1 cellular context compared by ENCODE assay signal in the genomic region with DNA sequence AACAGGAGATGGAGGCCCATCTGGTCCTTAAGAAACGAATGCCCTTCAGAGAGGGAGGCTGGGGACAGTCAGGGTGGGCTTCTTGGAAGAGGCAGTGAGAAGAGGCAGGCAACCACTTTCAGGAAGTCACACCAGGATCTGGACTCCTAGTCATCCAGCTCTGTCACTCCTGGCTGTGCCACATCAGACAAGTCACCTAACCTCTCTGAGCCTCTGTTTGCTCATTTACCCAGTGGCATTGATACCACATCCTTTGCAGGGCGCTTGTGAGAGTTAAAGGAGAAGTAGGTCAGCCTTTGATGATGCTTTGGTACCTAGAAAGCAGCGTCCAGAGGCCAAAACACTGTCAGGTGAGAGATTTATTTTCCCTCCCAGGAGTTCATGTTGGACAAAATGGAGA.
A peak's percentile ranks its signal among the peaks of the same experiment; 100 is the strongest.
TF ChIP-seq lines count a peak whose summit lies in the region.

No MANE protein-coding gene starts in this region.

TF ChIP-seq in GM12878, 131 proteins besides CTCF, POLR2A, EP300 and RAD21:
- TF ChIP-seq ZNF24 (IDR thresholded peaks at IDR 0.05) (no peak), SMARCA5 (IDR thresholded peaks at IDR 0.05) (peak; percentile 69; the same call in 1 of the 2 replicates), GATAD2B (conservative IDR thresholded peaks at IDR 0.05; ENCODE audit: low read depth) (no peak)
- TF ChIP-seq, protein P1, sequence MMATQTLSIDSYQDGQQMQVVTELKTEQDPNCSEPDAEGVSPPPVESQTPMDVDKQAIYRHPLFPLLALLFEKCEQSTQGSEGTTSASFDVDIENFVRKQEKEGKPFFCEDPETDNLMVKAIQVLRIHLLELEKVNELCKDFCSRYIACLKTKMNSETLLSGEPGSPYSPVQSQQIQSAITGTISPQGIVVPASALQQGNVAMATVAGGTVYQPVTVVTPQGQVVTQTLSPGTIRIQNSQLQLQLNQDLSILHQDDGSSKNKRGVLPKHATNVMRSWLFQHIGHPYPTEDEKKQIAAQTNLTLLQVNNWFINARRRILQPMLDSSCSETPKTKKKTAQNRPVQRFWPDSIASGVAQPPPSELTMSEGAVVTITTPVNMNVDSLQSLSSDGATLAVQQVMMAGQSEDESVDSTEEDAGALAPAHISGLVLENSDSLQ (IDR thresholded peaks at IDR 0.05), result 0 out of 2 replicates have a peak, but pooled peaks have one; percentile 0
